ENCODE assay signal across 18 cellular contexts in genomic region chr14:74519316-74520074, GRCh38. TPM values are rescaled to one million over a fixed set of nuclear protein-coding genes. Genes with fewer than 3 reads are reported as not detected.
A peak's percentile ranks its signal among the peaks of the same experiment; 100 is the strongest.
DNase-seq lines count a peak whose midpoint lies in the region; ATAC-seq and TF ChIP-seq lines count a peak whose summit lies in the region.
"Had no signal": no experiment of that assay in that cellular context is flagged by ENCODE, and none has a peak within 500 bp of the region (broad histone marks: within the 10 kb centered on the region; RNA-seq: fewer than 3 reads in every experiment).

No MANE protein-coding gene starts in this region.

- peaks cover 9% of the 10 kb centered on the region for H3K27me3 Mint-ChIP-seq in activated naive CD8-positive, alpha-beta T cell treated with anti-CD3 and anti-CD28 coated beads, Interleukin-2, amount 50 U/mL, for 24 hours
- H3K27me3 Mint-ChIP-seq in activated naive CD8-positive, alpha-beta T cell treated with anti-CD3 and anti-CD28 coated beads for 36 hours: peaks cover 5% of the 10 kb centered on the region

- H3K4me1 ChIP-seq in lower lobe of right lung: peaks cover 7% of the 10 kb centered on the region
- peaks cover 7% of the 10 kb centered on the region for H3K4me1 ChIP-seq in upper lobe of right lung
- H3K4me1 ChIP-seq in esophagus squamous epithelium: peaks cover 0 to 18% (median 0%) of the 10 kb centered on the region in 3 donors

- no peaks in the 10 kb centered on the region for H3K27me3 ChIP-seq in lower lobe of right lung (ENCODE audit: low read depth)
- H3K27me3 ChIP-seq in upper lobe of right lung: no peaks in the 10 kb centered on the region
- H3K27me3 ChIP-seq in esophagus squamous epithelium: no peaks in the 10 kb centered on the region
- H3K27me3 ChIP-seq: SJSA1 had no signal

- peak; percentile 12 for ATAC-seq in activated naive CD8-positive, alpha-beta T cell treated with anti-CD3 and anti-CD28 coated beads, Interleukin-2, amount 50 U/mL, for 24 hours
- ATAC-seq in lower lobe of right lung: no peak
- ATAC-seq in upper lobe of right lung: no peak
- ATAC-seq: HepG2, PC-3 had no signal

- TF ChIP-seq CTCF in lower lobe of right lung (IDR thresholded peaks at IDR 0.05): no peak
- TF ChIP-seq CTCF in upper lobe of right lung (IDR thresholded peaks at IDR 0.05): no peak
- no peak for TF ChIP-seq CTCF in esophagus squamous epithelium (IDR thresholded peaks at IDR 0.05)

- intact Hi-C loops in lower lobe of right lung (cut with DNase I) (no loop called here), upper lobe of right lung (cut with DNase I) (no loop called here), esophagus squamous epithelium (cut with DNase I) (no loop called here)

- peaks cover 18% of the 10 kb centered on the region for H3K36me3 ChIP-seq in lower lobe of right lung
- no peaks in the 10 kb centered on the region for H3K36me3 ChIP-seq in upper lobe of right lung
- H3K36me3 ChIP-seq in esophagus squamous epithelium: peaks cover 0 to 51% (median 0%) of the 10 kb centered on the region in 3 donors
- H3K36me3 ChIP-seq: SJSA1 had no signal

- TF ChIP-seq POLR2A in esophagus squamous epithelium (IDR thresholded peaks at IDR 0.05): no peak

- H3K9me3 ChIP-seq in lower lobe of right lung: no peaks in the 10 kb centered on the region
- H3K9me3 ChIP-seq in upper lobe of right lung: no peaks in the 10 kb centered on the region
- H3K9me3 ChIP-seq in esophagus squamous epithelium: no peaks in the 10 kb centered on the region
- H3K9me3 ChIP-seq: SJSA1 had no signal

- H3K27ac Mint-ChIP-seq in activated naive CD8-positive, alpha-beta T cell treated with anti-CD3 and anti-CD28 coated beads, Interleukin-2, amount 50 U/mL, for 24 hours: no peak overlapping the region
- no peak overlapping the region for H3K27ac Mint-ChIP-seq in activated naive CD8-positive, alpha-beta T cell treated with anti-CD3 and anti-CD28 coated beads for 36 hours

- peaks cover 5% of the 10 kb centered on the region for H3K4me1 Mint-ChIP-seq in activated naive CD8-positive, alpha-beta T cell treated with anti-CD3 and anti-CD28 coated beads, Interleukin-2, amount 50 U/mL, for 24 hours
- peaks cover 5% of the 10 kb centered on the region for H3K4me1 Mint-ChIP-seq in activated naive CD8-positive, alpha-beta T cell treated with anti-CD3 and anti-CD28 coated beads for 36 hours

- no peak for DNase-seq in activated naive CD8-positive, alpha-beta T cell treated with anti-CD3 and anti-CD28 coated beads, Interleukin-2, amount 50 U/mL, for 24 hours
- DNase-seq in activated naive CD8-positive, alpha-beta T cell treated with anti-CD3 and anti-CD28 coated beads for 36 hours: no peak
- DNase-seq in SK-MEL-5 (ENCODE audit: low read depth, low spot score) (peak; percentile 49), lower lobe of right lung (peak; percentile 26), upper lobe of right lung (peak; percentile 54), occipital lobe (lab: John Stamatoyannopoulos, UW) (no peak), NCI-H1417 (lab: John Stamatoyannopoulos, UW) (no peak), esophagus squamous epithelium (lab: John Stamatoyannopoulos, UW) (no peak)
- DNase-seq: C1 segment of cervical spinal cord, Kasumi-1, MM.1S, NCI-H1105 treated with DMSO at 0.1 percent for 48 hours, NCI-H187, NCI-H345, NCI-H748 treated with DMSO at 0.1 percent for 48 hours, PC-3 had no signal

- WGBS in esophagus squamous epithelium, 2 donors: 78 to 84% methylated on average over 5 of the region's 6 CpGs

- no peaks in the 10 kb centered on the region for H3K36me3 Mint-ChIP-seq in activated naive CD8-positive, alpha-beta T cell treated with anti-CD3 and anti-CD28 coated beads, Interleukin-2, amount 50 U/mL, for 24 hours (ENCODE audit: low read depth)
- H3K36me3 Mint-ChIP-seq in activated naive CD8-positive, alpha-beta T cell treated with anti-CD3 and anti-CD28 coated beads for 36 hours: no peaks in the 10 kb centered on the region

- no peak overlapping the region for H3K27ac ChIP-seq in lower lobe of right lung
- H3K27ac ChIP-seq in upper lobe of right lung: no peak overlapping the region
- H3K27ac ChIP-seq in esophagus squamous epithelium: no peak overlapping the region
- H3K27ac ChIP-seq: SJSA1 had no signal

- no peak overlapping the region for H3K4me3 Mint-ChIP-seq in activated naive CD8-positive, alpha-beta T cell treated with anti-CD3 and anti-CD28 coated beads, Interleukin-2, amount 50 U/mL, for 24 hours
- H3K4me3 Mint-ChIP-seq in activated naive CD8-positive, alpha-beta T cell treated with anti-CD3 and anti-CD28 coated beads for 36 hours: no peak overlapping the region

- no peaks in the 10 kb centered on the region for H3K9me3 Mint-ChIP-seq in activated naive CD8-positive, alpha-beta T cell treated with anti-CD3 and anti-CD28 coated beads, Interleukin-2, amount 50 U/mL, for 24 hours
- no peaks in the 10 kb centered on the region for H3K9me3 Mint-ChIP-seq in activated naive CD8-positive, alpha-beta T cell treated with anti-CD3 and anti-CD28 coated beads for 36 hours

- H3K4me3 ChIP-seq in lower lobe of right lung (no peak overlapping the region), upper lobe of right lung (no peak overlapping the region), esophagus squamous epithelium (no peak overlapping the region)
- H3K4me3 ChIP-seq: SJSA1 had no signal

- in situ Hi-C loops in SK-MEL-5 (cut with HindIII; ENCODE audit: low pct_unique_long_range_greater_than_20kb, low sequenced_read_pairs): no loop called here

RNA-seq across cellular contexts. Expression of gene ISCA2, which starts 25.9 kb away (rescaled TPM):
- 10 to 100 TPM; 29.7 to 31.0 TPM for total RNA-seq in activated naive CD8-positive, alpha-beta T cell treated with anti-CD3 and anti-CD28 coated beads for 36 hours
- 28.3 and 36.6 TPM in 2 replicates for total RNA-seq in SK-MEL-5 (2014; rRNA removed; shearing (Covaris generic))
- polyA plus RNA-seq in SK-MEL-5 (2015; cell fraction: cytosol; rRNA removed): 20.5 and 35.7 TPM in 2 replicates
- 27.2 and 29.4 TPM in 2 replicates for polyA plus RNA-seq in SK-MEL-5 (2015; cell fraction: nucleus; rRNA removed)
- total RNA-seq in lower lobe of right lung (23.4 TPM), upper lobe of right lung (21.4 TPM), occipital lobe (20.1 TPM), esophagus squamous epithelium (10 to 100 TPM in 1 of 4 donors, 1 to 10 TPM in 3; 4.6 to 15.1 (median 6.2) TPM)

RNA-seq across cellular contexts. Expression of gene NPC2, which starts 26.4 kb away (rescaled TPM):
- total RNA-seq in activated naive CD8-positive, alpha-beta T cell treated with anti-CD3 and anti-CD28 coated beads for 36 hours: 10 to 100 TPM; 12.5 to 14.2 TPM
- 549 and 635 TPM in 2 replicates for total RNA-seq in SK-MEL-5 (2014; rRNA removed; shearing (Covaris generic))
- 1,065 and 1,217 TPM in 2 replicates for polyA plus RNA-seq in SK-MEL-5 (2015; cell fraction: cytosol; rRNA removed)
- polyA plus RNA-seq in SK-MEL-5 (2015; cell fraction: nucleus; rRNA removed): 99.2 and 137 TPM in 2 replicates
- total RNA-seq in lower lobe of right lung (670 TPM), upper lobe of right lung (849 TPM), occipital lobe (28.1 TPM), esophagus squamous epithelium (100 to 1,000 TPM; 174 to 331 (median 251) TPM)

Comparison
In these comparisons a context has a peak if more than half of its experiments do, and no peak if none do; other contexts are left out.
1. DNase-seq: peak in SK-MEL-5 (single experiment), lower lobe of right lung (single experiment) and upper lobe of right lung (single experiment); none in activated naive CD8-positive, alpha-beta T cell treated with anti-CD3 and anti-CD28 coated beads, Interleukin-2, amount 50 U/mL, for 24 hours (single experiment), activated naive CD8-positive, alpha-beta T cell treated with anti-CD3 and anti-CD28 coated beads for 36 hours (single experiment), occipital lobe (single experiment), NCI-H1417 (0 of 3) and esophagus squamous epithelium (single experiment).